In genomic region chr22:37219534-37219933, GRCh38 we compare ENCODE assay signal across 15 cellular contexts. TPM values are rescaled to one million over a fixed set of nuclear protein-coding genes. Genes with fewer than 3 reads are reported as not detected.
DNase-seq lines count a peak whose midpoint lies in the region; ATAC-seq and TF ChIP-seq lines count a peak whose summit lies in the region.
"Had no signal": no experiment of that assay in that cellular context is flagged by ENCODE, and none has a peak within 500 bp of the region (broad histone marks: within the 10 kb centered on the region; RNA-seq: fewer than 3 reads in every experiment).

No MANE protein-coding gene starts in this region.

- no peak overlapping the region for H2AFZ ChIP-seq in Karpas-422 (ENCODE audit: low read length)

- DNase-seq in Karpas-422 (no peak), kidney tubule cell (ENCODE audit: low spot score) (peak; percentile 28), dorsolateral prefrontal cortex (no peak)
- no peak for DNase-seq in stimulated activated CD4-positive, alpha-beta T cell treated with anti-CD3 and anti-CD28 coated beads, Interleukin-4, amount 100 ng/mL, for 4 hours
- DNase-seq: brain microvascular endothelial cell, Calu3, NCI-H2081 treated with DMSO at 0.1 percent for 48 hours, occipital lobe, testis had no signal

- H3K4me2 ChIP-seq in Karpas-422 (ENCODE audit: low read depth, low read length, poor library complexity, severe bottlenecking), result peak overlapping the region; percentile 63

- peak overlapping the region; percentile 44 for H3K9ac ChIP-seq in Karpas-422 (ENCODE audit: low read length)

- no peaks in the 10 kb centered on the region for H3K9me2 ChIP-seq in Karpas-422 (replicated peaks; ENCODE audit: insufficient read depth, low read length)

- H3K27ac ChIP-seq in Karpas-422 (ENCODE audit: low read length) (peak overlapping the region; percentile 67), dorsolateral prefrontal cortex (no peak overlapping the region)
- H3K27ac ChIP-seq: brain microvascular endothelial cell, RWPE1, testis had no signal

- H3K79me2 ChIP-seq in Karpas-422 (ENCODE audit: low read length), result no peaks in the 10 kb centered on the region

- ATAC-seq in GM19395 (IDR thresholded peaks at IDR 0.05; ENCODE audit: unreplicated experiment), result peak; percentile 2
- no peak for ATAC-seq in HG02870 (IDR thresholded peaks at IDR 0.05; ENCODE audit: unreplicated experiment)
- no peak for ATAC-seq in GM21529 (IDR thresholded peaks at IDR 0.05; ENCODE audit: unreplicated experiment)
- ATAC-seq: HepG2 had no signal

- 0 out of 2 replicates have a peak, but pooled peaks cover 7% of the 10 kb centered on the region for H3K36me3 ChIP-seq in Karpas-422 (ENCODE audit: insufficient read depth, low read length)

- H3K9me3 ChIP-seq in Karpas-422 (ENCODE audit: low read length), result no peaks in the 10 kb centered on the region
- H3K9me3 ChIP-seq: testis had no signal

- intact Hi-C loops in dorsolateral prefrontal cortex (cut with DNase I), result no loop called here

- peak overlapping the region; percentile 58; the same call in 1 of the 2 replicates for H3K4me3 ChIP-seq in GM08714 (ENCODE audit: low read length)
- H3K4me3 ChIP-seq in Karpas-422 (ENCODE audit: low read length), result peak overlapping the region; percentile 32; the same call in 1 of the 2 replicates
- H3K4me3 ChIP-seq in dorsolateral prefrontal cortex, result no peak overlapping the region
- H3K4me3 ChIP-seq: testis had no signal

- peaks cover 26% of the 10 kb centered on the region for H3K4me1 ChIP-seq in Karpas-422 (ENCODE audit: low read length)

- H4K20me1 ChIP-seq in Karpas-422 (ENCODE audit: insufficient read depth, low read depth, low read length), result peaks cover under 1% of the 10 kb centered on the region; the same call in 1 of the 2 replicates

- H3K27me3 ChIP-seq in Karpas-422 (ENCODE audit: low read length) (no peaks in the 10 kb centered on the region), dorsolateral prefrontal cortex (peaks cover 0 to 3% (median 0%) of the 10 kb centered on the region in 45 donors)
- H3K27me3 ChIP-seq: brain microvascular endothelial cell, testis had no signal

- no peak for TF ChIP-seq CTCF in dorsolateral prefrontal cortex (IDR thresholded peaks at IDR 0.05 in 54 of 56, conservative IDR thresholded peaks at IDR 0.05 in 2 of 56; ENCODE audit: low read depth in 1 of 56, partially characterized antibody in 56 of 56)

RNA-seq across cellular contexts. Expression of gene SSTR3, which starts 7.3 kb away (rescaled TPM):
- not detected in 2 replicates for total RNA-seq in Karpas-422 (2014; rRNA removed; shearing (Covaris generic); ENCODE audit: low replicate concordance)
- 10 to 100 TPM in 104 of 120 experiments, 1 to 10 TPM in 16; 2.8 to 26.3 (median 13.6) TPM for total RNA-seq in dorsolateral prefrontal cortex
- total RNA-seq: Calu3, occipital lobe had no signal

RNA-seq across cellular contexts. Expression of gene RAC2, which starts 24.5 kb away (rescaled TPM):
- total RNA-seq in Karpas-422 (2014; rRNA removed; shearing (Covaris generic); ENCODE audit: low replicate concordance), result 251 and 294 TPM in 2 replicates
- 10 to 100 TPM in 7 of 120 experiments, 1 to 10 TPM in 113; 1.2 to 18.5 (median 4.7) TPM for total RNA-seq in dorsolateral prefrontal cortex
- total RNA-seq: HepG2, occipital lobe had no signal

RNA-seq across cellular contexts. Expression of gene C1QTNF6, which starts 31.5 kb away (rescaled TPM):
- 1.7 and 2.7 TPM in 2 replicates for total RNA-seq in Karpas-422 (2014; rRNA removed; shearing (Covaris generic); ENCODE audit: low replicate concordance)
- total RNA-seq in dorsolateral prefrontal cortex, result 10 to 100 TPM in 15 of 120 experiments, 1 to 10 TPM in 105; 2.4 to 17.3 (median 5.8) TPM

Comparison
In these comparisons a context has a peak if more than half of its experiments do, and no peak if none do; other contexts are left out.
1. H3K4me3 ChIP-seq: peak in GM08714 (single experiment) and Karpas-422 (single experiment); none in dorsolateral prefrontal cortex (0 of 59).
2. RNA of gene RAC2, which starts 24.5 kb away (total RNA-seq): 251 to 294 TPM in Karpas-422; 1.2 to 18.5 TPM in dorsolateral prefrontal cortex; every median in the first group is over 10 times any median in the second.